ENCODE assay signal across 22 cellular contexts in the genomic region with DNA sequence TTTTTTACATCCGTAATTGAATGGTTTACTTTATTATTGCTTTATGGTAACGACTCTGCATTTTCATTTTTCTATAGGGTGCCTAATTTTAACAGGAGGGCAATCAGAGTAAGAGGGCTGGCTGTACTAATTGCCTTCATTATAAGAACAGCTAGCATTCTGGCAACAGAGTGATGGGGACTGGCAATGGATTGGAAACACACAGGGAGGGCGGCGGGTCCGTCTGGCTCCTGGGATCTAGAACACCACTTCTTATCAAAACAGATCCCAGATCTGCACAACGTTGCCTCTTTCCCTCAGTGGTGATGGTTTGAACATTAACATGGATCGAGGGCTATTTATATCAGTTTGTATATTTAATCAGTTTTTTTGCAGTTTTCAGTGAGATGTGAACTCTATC.
"Had no signal": no experiment of that assay in that cellular context is flagged by ENCODE, and none has a peak within 500 bp of the region (broad histone marks: within the 10 kb centered on the region; RNA-seq: fewer than 3 reads in every experiment).

No MANE protein-coding gene starts in this region.

- H3K27me3 ChIP-seq: ascending aorta, body of pancreas, cardiac muscle cell, colonic mucosa, SJSA1 had no signal

- DNase-seq: activated CD4-positive, alpha-beta T cell treated with anti-CD3 and anti-CD28 coated beads for 48 hours; activated CD4-positive, alpha-beta T cell treated with anti-CD3 and anti-CD28 coated beads, Interleukin-2, amount 50 U/mL, for 4 hours; activated CD8-positive, alpha-beta memory T cell treated with anti-CD3 and anti-CD28 coated beads, Interleukin-2, amount 10 ng/mL, durations not matched to agents 7 days and 5 days; activated effector memory CD4-positive, alpha-beta T cell treated with anti-CD3 and anti-CD28 coated beads, Interleukin-2, amount 50 U/mL, for 16 hours; activated naive CD4-positive, alpha-beta T cell treated with Interleukin-2 at 50 U/mL for 16 hours; activated naive CD8-positive, alpha-beta T cell treated with anti-CD3 and anti-CD28 coated beads, Interleukin-2, amount 50 U/mL, for 24 hours; activated T-cell treated with anti-CD3 and anti-CD28 coated beads, Interleukin-2, amount 50 U/mL, for 24 hours; amniotic stem cell; body of pancreas; cerebellar nuclear complex; colonic mucosa; NCI-H1930; NCI-H2171; NCI-H2227 treated with DMSO at 0.1 percent for 48 hours; NCI-H774; NK-92 treated with Interleukin-12 subunit alpha and Interleukin-12 subunit beta, amount 100 ng/mL, for 24 hours; OCI-M1; RPMI8226 had no signal

- H3K4me3 ChIP-seq: ascending aorta, body of pancreas, cardiac muscle cell, colonic mucosa, SJSA1 had no signal

- H3K27ac ChIP-seq: ascending aorta, body of pancreas, cardiac muscle cell, colonic mucosa, KMS-11, SJSA1 had no signal

- H3K36me3 ChIP-seq: ascending aorta, cardiac muscle cell, colonic mucosa, SJSA1 had no signal
